ENCODE assay signal across 11 cellular contexts in genomic region chr12:70724444-70724843, GRCh38.
DNase-seq lines count a peak whose midpoint lies in the region; ATAC-seq and TF ChIP-seq lines count a peak whose summit lies in the region.
"Had no signal": no experiment of that assay in that cellular context is flagged by ENCODE, and none has a peak within 500 bp of the region (broad histone marks: within the 10 kb centered on the region; RNA-seq: fewer than 3 reads in every experiment).

No MANE protein-coding gene starts in this region.

- POLR2A ChIA-PET in CD8-positive, alpha-beta T cell (lab: Charles Lee): no interaction called here

- H3K4me2 ChIP-seq in mammary epithelial cell (ENCODE audit: insufficient read depth, low read depth, low read length): no peak overlapping the region
- H3K4me2 ChIP-seq: BLaER1 treated with 17β-estradiol and CSF1 and Interleukin-3, amounts not matched to agents 10 nM and 100 nM had no signal

- no peak overlapping the region for H3K4me3 ChIP-seq in mammary epithelial cell (replicated peaks in 1 of 3; ENCODE audit: insufficient read depth in 1 of 3, low read depth in 2 of 3, low read length in 3 of 3)
- no peak overlapping the region for H3K4me3 ChIP-seq in CD8-positive, alpha-beta T cell (ENCODE audit: low read depth, low read length)
- H3K4me3 ChIP-seq: BLaER1 treated with 17β-estradiol and CSF1 and Interleukin-3, amounts not matched to agents 10 nM and 100 nM had no signal

- peaks cover 3% of the 10 kb centered on the region for H3K4me1 Mint-ChIP-seq in osteocyte (ENCODE audit: unreplicated experiment)
- H3K4me1 Mint-ChIP-seq in CD8-positive, alpha-beta T cell (ENCODE audit: low read depth): peaks cover 8% of the 10 kb centered on the region

- H3K9me3 ChIP-seq in mammary epithelial cell (replicated peaks; ENCODE audit: insufficient read depth, low read length): no peaks in the 10 kb centered on the region
- no peaks in the 10 kb centered on the region for H3K9me3 ChIP-seq in CD8-positive, alpha-beta T cell (ENCODE audit: low read length)
- H3K9me3 ChIP-seq: BLaER1 treated with 17β-estradiol and CSF1 and Interleukin-3, amounts not matched to agents 10 nM and 100 nM had no signal

- CTCF ChIA-PET in mammary epithelial cell (lab: Charles Lee; ENCODE audit: low non-redundant PET): interaction anchor here (0.6 kb wide), 1 partner anchor 155 kb away, joined by 8 read pairs; no protein-coding TSS in a partner anchor
- CTCF ChIA-PET in CD8-positive, alpha-beta T cell (lab: Charles Lee): no interaction called here

- in situ Hi-C loops in mammary epithelial cell (cut with MboI; ENCODE audit: low sequenced_read_pairs in 2 of 2): no loop called here

- no peak for ATAC-seq in CD8-positive, alpha-beta T cell

- no TSS peak for BruUV-seq in mammary epithelial cell (replicated peaks; lab: Mats Ljungman, UMichigan)

- H3K27me3 ChIP-seq in mammary epithelial cell (ENCODE audit: insufficient read depth, low read length): no peaks in the 10 kb centered on the region
- no peaks in the 10 kb centered on the region for H3K27me3 ChIP-seq in CD8-positive, alpha-beta T cell (ENCODE audit: insufficient read depth, low read length)
- H3K27me3 ChIP-seq: BLaER1 treated with 17β-estradiol and CSF1 and Interleukin-3, amounts not matched to agents 10 nM and 100 nM had no signal

- no peaks in the 10 kb centered on the region for H3K4me1 ChIP-seq in mammary epithelial cell (ENCODE audit: insufficient read depth, low read length)
- peaks cover 4% of the 10 kb centered on the region for H3K4me1 ChIP-seq in CD8-positive, alpha-beta T cell (ENCODE audit: insufficient read depth, low read length)

- H3K4me3 Mint-ChIP-seq in osteocyte (ENCODE audit: unreplicated experiment): no peak overlapping the region
- no peak overlapping the region for H3K4me3 Mint-ChIP-seq in CD8-positive, alpha-beta T cell

- 83% methylated on average over 2 of the region's 2 CpGs for WGBS in mammary epithelial cell (ENCODE audit: low coverage, missing lambda C conversion rate)

- H3K36me3 Mint-ChIP-seq in osteocyte (ENCODE audit: unreplicated experiment): no peaks in the 10 kb centered on the region
- no peaks in the 10 kb centered on the region for H3K36me3 Mint-ChIP-seq in CD8-positive, alpha-beta T cell

- intact Hi-C loops in mammary epithelial cell (cut with micrococcal nuclease): no loop called here
- intact Hi-C loops in CD8-positive, alpha-beta T cell (cut with DNase I, micrococcal nuclease): loop anchor here (5.0 to 10.0 kb wide), 3 partner anchors 132 to 1367 kb away; partner anchors contain the start of gene YEATS4 (in 1 of the 2)

- H3K27ac Mint-ChIP-seq in osteocyte (ENCODE audit: unreplicated experiment): no peak overlapping the region
- no peak overlapping the region for H3K27ac Mint-ChIP-seq in CD8-positive, alpha-beta T cell

- no peaks in the 10 kb centered on the region for H3K9me3 Mint-ChIP-seq in osteocyte (ENCODE audit: unreplicated experiment)
- H3K9me3 Mint-ChIP-seq in CD8-positive, alpha-beta T cell: no peaks in the 10 kb centered on the region

- no peak overlapping the region for H3K9ac ChIP-seq in mammary epithelial cell (ENCODE audit: insufficient read depth, low read length)
- H3K9ac ChIP-seq: BLaER1 treated with 17β-estradiol and CSF1 and Interleukin-3, amounts not matched to agents 10 nM and 100 nM had no signal

- peaks cover 4% of the 10 kb centered on the region for H3K27me3 Mint-ChIP-seq in osteocyte (ENCODE audit: unreplicated experiment)
- H3K27me3 Mint-ChIP-seq in CD8-positive, alpha-beta T cell (ENCODE audit: low read depth): peaks cover 6% of the 10 kb centered on the region

- no peak overlapping the region for H3K27ac ChIP-seq in mammary epithelial cell (ENCODE audit: insufficient read depth, low read depth, low read length)
- H3K27ac ChIP-seq in CD8-positive, alpha-beta T cell (ENCODE audit: low read depth, low read length): no peak overlapping the region
- H3K27ac ChIP-seq in caudate nucleus (ENCODE audit: low read depth, low read length): no peak overlapping the region
- H3K27ac ChIP-seq: BLaER1 treated with 17β-estradiol and CSF1 and Interleukin-3, amounts not matched to agents 10 nM and 100 nM had no signal

- no peaks in the 10 kb centered on the region for H3K79me2 ChIP-seq in mammary epithelial cell (ENCODE audit: insufficient read depth, low read length)

- H3K36me3 ChIP-seq in mammary epithelial cell (ENCODE audit: insufficient read depth, low read length): no peaks in the 10 kb centered on the region
- no peaks in the 10 kb centered on the region for H3K36me3 ChIP-seq in CD8-positive, alpha-beta T cell (ENCODE audit: insufficient read depth, low read length)
- H3K36me3 ChIP-seq: BLaER1 treated with 17β-estradiol and CSF1 and Interleukin-3, amounts not matched to agents 10 nM and 100 nM had no signal

- dilution Hi-C loops in mammary epithelial cell (cut with HindIII; ENCODE audit: low sequenced_read_pairs): no loop called here

- DNase-seq in SIG-M5 treated with dmso at 0.1 percent for 504 hours (lab: John Stamatoyannopoulos, UW; ENCODE audit: unreplicated experiment) (peak; percentile 18), SIG-M5 (lab: John Stamatoyannopoulos, UW) (no peak), LHCN-M2 (ENCODE audit: low read depth) (peak; percentile 12), mammary epithelial cell (peak; percentile 8), osteocyte (ENCODE audit: extremely low spot score, unreplicated experiment) (no peak), caudate nucleus (lab: John Stamatoyannopoulos, UW) (no peak)
- DNase-seq in stimulated activated CD4-positive, alpha-beta T cell treated with anti-CD3 and anti-CD28 coated beads, Interleukin-4, amount 100 ng/mL, for 1 hour: no peak
- no peak for DNase-seq in CD8-positive, alpha-beta T cell
- DNase-seq: hippocampal formation, T1000 had no signal

- TF ChIP-seq CTCF in mammary epithelial cell (conservative IDR thresholded peaks at IDR 0.05 in 1 of 2, IDR thresholded peaks at IDR 0.05 in 1 of 2; ENCODE audit: extremely low read depth in 1 of 2, insufficient read depth in 1 of 2, low read depth in 1 of 2, low read length in 2 of 2) (peak; percentile 28 to 46), osteocyte (IDR thresholded peaks at IDR 0.05) (peak; percentile 24)
- TF ChIP-seq CTCF in CD8-positive, alpha-beta T cell (IDR thresholded peaks at IDR 0.05): no peak

- H2AFZ ChIP-seq in mammary epithelial cell (ENCODE audit: low read depth, low read length): no peak overlapping the region

- no peaks in the 10 kb centered on the region for H4K20me1 ChIP-seq in mammary epithelial cell (ENCODE audit: insufficient read depth, low read length)
- H4K20me1 ChIP-seq: BLaER1 treated with 17β-estradiol and CSF1 and Interleukin-3, amounts not matched to agents 10 nM and 100 nM had no signal

Comparison
In these comparisons a context has a peak if more than half of its experiments do, and no peak if none do; other contexts are left out.
1. DNase-seq: peak in SIG-M5 treated with dmso at 0.1 percent for 504 hours (single experiment), LHCN-M2 (single experiment) and mammary epithelial cell (single experiment); none in SIG-M5 (single experiment), osteocyte (single experiment), stimulated activated CD4-positive, alpha-beta T cell treated with anti-CD3 and anti-CD28 coated beads, Interleukin-4, amount 100 ng/mL, for 1 hour (single experiment), CD8-positive, alpha-beta T cell (0 of 7) and caudate nucleus (0 of 61).